ENCODE assay signal across 17 cellular contexts in the genomic region with DNA sequence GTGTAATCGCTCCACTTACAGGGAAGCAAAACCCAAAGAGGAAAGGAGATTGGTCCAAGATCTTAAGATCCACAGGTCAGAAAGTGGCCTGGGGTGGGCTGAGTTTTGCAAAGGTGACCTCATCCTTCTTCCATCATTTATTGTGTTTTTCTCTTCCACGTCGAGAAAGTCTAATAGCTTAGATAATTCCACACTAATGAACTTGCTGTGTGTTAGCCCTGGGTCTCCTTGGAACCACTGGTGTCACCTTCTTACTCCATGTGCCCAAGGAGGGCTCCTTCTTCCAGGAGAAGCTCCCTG. TPM values are rescaled to one million over a fixed set of nuclear protein-coding genes. Genes with fewer than 3 reads are reported as not detected.
DNase-seq lines count a peak whose midpoint lies in the region; ATAC-seq, FAIRE-seq and TF ChIP-seq lines count a peak whose summit lies in the region.
"Had no signal": no experiment of that assay in that cellular context is flagged by ENCODE, and none has a peak within 500 bp of the region (broad histone marks: within the 10 kb centered on the region; RNA-seq: fewer than 3 reads in every experiment).

No MANE protein-coding gene starts in this region.

- H3K4me3 ChIP-seq in HEK293 (ENCODE audit: low read depth, low read length): no peak overlapping the region
- H3K4me3 ChIP-seq in K562: no peak overlapping the region
- no peak overlapping the region for H3K4me3 ChIP-seq in smooth muscle cell
- H3K4me3 ChIP-seq: BLaER1 had no signal

- ATAC-seq in K562: no peak

- no peak for TF ChIP-seq CTCF in HEK293 (tag by site-specific recombination; IDR thresholded peaks at IDR 0.05)
- no peak for TF ChIP-seq CTCF in K562 (IDR thresholded peaks at IDR 0.05 in 2 of 3, conservative IDR thresholded peaks at IDR 0.05 in 1 of 3; ENCODE audit: insufficient read depth in 2 of 3, low read depth in 1 of 3, low read length in 3 of 3)
- no peak for TF ChIP-seq CTCF in smooth muscle cell (IDR thresholded peaks at IDR 0.05; ENCODE audit: borderline replicate concordance, insufficient read depth, poor library complexity, severe bottlenecking)

- intact Hi-C loops in K562 (cut with micrococcal nuclease): loop anchor here (2.0 to 10.0 kb wide), 3 partner anchors 21 to 85 kb away; no protein-coding TSS in a partner anchor

- no peak for TF ChIP-seq POLR2A in K562 (conservative IDR thresholded peaks at IDR 0.05)

- no peak for FAIRE-seq in K562 (lab: Jason Lieb, UNC)

- POLR2A ChIA-PET in HEK293 (lab: Yijun Ruan, JAX) (no interaction called here), K562 (lab: Yijun Ruan, JAX) (interaction anchor here (1.0 to 1.3 kb wide), 5 partner anchors 13 to 34 kb away, joined by 3 to 10 read pairs (median 5); no protein-coding TSS in a partner anchor)

- no peaks in the 10 kb centered on the region for H3K4me1 ChIP-seq in HEK293 (ENCODE audit: control insufficient read depth, insufficient read depth, low read length)
- H3K4me1 ChIP-seq in K562 (replicated peaks in 1 of 2; ENCODE audit: control insufficient read depth in 2 of 2, insufficient read depth in 2 of 2, low read length in 2 of 2): peaks cover 20 to 22% of the 10 kb centered on the region in 2 experiments; a peak in 4 of 5 replicates
- peaks cover 6% of the 10 kb centered on the region for H3K4me1 ChIP-seq in smooth muscle cell (ENCODE audit: low read depth)
- H3K4me1 ChIP-seq: BLaER1 had no signal

- H3K27me3 ChIP-seq in K562 (ENCODE audit: control insufficient read depth in 2 of 2, insufficient read depth in 2 of 2, low read length in 2 of 2) (no peaks in the 10 kb centered on the region), layer of hippocampus (ENCODE audit: control insufficient read depth, insufficient read depth, low read length) (no peaks in the 10 kb centered on the region), smooth muscle cell (ENCODE audit: low read depth) (peaks cover 51% of the 10 kb centered on the region)
- H3K27me3 ChIP-seq: BLaER1 had no signal

- no peak for DNase-seq in K562 (ENCODE audit: extremely low read depth in 1 of 4, low spot score in 3 of 4)
- no peak for DNase-seq in HK-2 (ENCODE audit: unreplicated experiment)
- DNase-seq in EL: no peak
- no peak for DNase-seq in smooth muscle cell (lab: John Stamatoyannopoulos, UW; ENCODE audit: unreplicated experiment)
- DNase-seq: 8988T; CD4-positive, alpha-beta memory T cell; DMS153; DMS79; GF-D8; GOT3; H7 had no signal

- H3K4me2 ChIP-seq in K562 (ENCODE audit: insufficient read depth, low read length): peak overlapping the region; percentile 77
- H3K4me2 ChIP-seq in smooth muscle cell: no peak overlapping the region
- H3K4me2 ChIP-seq: BLaER1 had no signal

- no peaks in the 10 kb centered on the region for H3K79me2 ChIP-seq in K562 (ENCODE audit: control insufficient read depth, insufficient read depth, low read length)
- H3K79me2 ChIP-seq in smooth muscle cell (ENCODE audit: low read depth): no peaks in the 10 kb centered on the region

- WGBS in K562 (ENCODE audit: insufficient coverage, low coverage, missing lambda C conversion rate): 0% methylated on average over 3 of the region's 3 CpGs
- 91% methylated on average over 3 of the region's 3 CpGs for WGBS in smooth muscle cell (ENCODE audit: low lambda C conversion rate)

- in situ Hi-C loops in K562 (cut with MboI): no loop called here

- H3K27ac ChIP-seq in HEK293 (ENCODE audit: extremely low read depth, low read depth, low read length): no peak overlapping the region
- peak overlapping the region; percentile 63 for H3K27ac ChIP-seq in K562 (ENCODE audit: extremely low read depth, low read depth, low read length)
- peak overlapping the region; percentile 62 for H3K27ac ChIP-seq in layer of hippocampus (ENCODE audit: low read depth, low read length)
- H3K27ac ChIP-seq in temporal lobe (ENCODE audit: low read depth, low read length): peak overlapping the region; percentile 86
- no peak overlapping the region for H3K27ac ChIP-seq in smooth muscle cell (ENCODE audit: low read depth)
- H3K27ac ChIP-seq: BLaER1 had no signal

- CTCF ChIA-PET in HEK293 (lab: Yijun Ruan, JAX): no interaction called here
- CTCF ChIA-PET in K562 (lab: Yijun Ruan, JAX; ENCODE audit: low intra/inter-chr PET ratio): no interaction called here

- H2AFZ ChIP-seq in K562 (ENCODE audit: low read depth, low read length): peak overlapping the region; percentile 42; the same call in 1 of the 2 replicates
- no peak overlapping the region for H2AFZ ChIP-seq in smooth muscle cell (ENCODE audit: low read depth)

- H3K36me3 ChIP-seq in HEK293 (ENCODE audit: control insufficient read depth in 2 of 2, insufficient read depth in 1 of 2, low read length in 2 of 2): no peaks in the 10 kb centered on the region
- H3K36me3 ChIP-seq in K562 (ENCODE audit: control insufficient read depth, insufficient read depth, low read length): no peaks in the 10 kb centered on the region
- H3K36me3 ChIP-seq in smooth muscle cell (ENCODE audit: low read depth): no peaks in the 10 kb centered on the region
- H3K36me3 ChIP-seq: BLaER1 had no signal

- H4K20me1 ChIP-seq in K562 (replicated peaks; ENCODE audit: control insufficient read depth, insufficient read depth, low read length): no peaks in the 10 kb centered on the region; the same call in 1 of the 2 replicates
- no peaks in the 10 kb centered on the region for H4K20me1 ChIP-seq in smooth muscle cell (ENCODE audit: low read depth)
- H4K20me1 ChIP-seq: BLaER1 had no signal

- H3K9me3 ChIP-seq in HEK293 (ENCODE audit: control insufficient read depth, insufficient read depth, low read depth, low read length): no peaks in the 10 kb centered on the region
- no peaks in the 10 kb centered on the region for H3K9me3 ChIP-seq in K562 (replicated peaks; ENCODE audit: control insufficient read depth, insufficient read depth, low read depth, low read length)
- no peaks in the 10 kb centered on the region for H3K9me3 ChIP-seq in smooth muscle cell (replicated peaks; ENCODE audit: low read depth)
- H3K9me3 ChIP-seq: BLaER1 had no signal

- TF ChIP-seq EP300 in K562 (IDR thresholded peaks at IDR 0.05; ENCODE audit: low read length): no peak

- H3K9ac ChIP-seq in K562 (ENCODE audit: insufficient read depth in 1 of 2, low read depth in 2 of 2, low read length in 2 of 2) (peak overlapping the region in 1 of 2 experiments; percentile 39; a peak in 2 of 4 replicates), smooth muscle cell (ENCODE audit: low read depth) (no peak overlapping the region)
- H3K9ac ChIP-seq: BLaER1 had no signal

- BruUV-seq in K562 (replicated peaks; lab: Mats Ljungman, UMichigan): no TSS peak

- no peaks in the 10 kb centered on the region for H3F3A ChIP-seq in smooth muscle cell (ENCODE audit: low read depth)

- no peaks in the 10 kb centered on the region for H3K9me1 ChIP-seq in K562 (ENCODE audit: control insufficient read depth, insufficient read depth, low read length)

- no peak for TF ChIP-seq RAD21 in K562 (CRISPR knock-in tag; conservative IDR thresholded peaks at IDR 0.05 in 1 of 2, IDR thresholded peaks at IDR 0.05 in 1 of 2)

RNA-seq across cellular contexts. Expression of a gene that starts 1.7 kb away (rescaled TPM):
- 16.8 and 17.8 TPM in 2 replicates for total RNA-seq in K562 (2011; cell fraction: chromatin; rRNA removed; ENCODE audit: low replicate concordance)
- 12.0 and 14.7 TPM in 2 replicates for total RNA-seq in K562 (2011; cell fraction: nucleolus; rRNA removed)
- total RNA-seq in K562 (2011; cell fraction: nucleoplasm; rRNA removed): 20.2 and 32.4 TPM in 2 replicates
- total RNA-seq in K562 (2014; rRNA removed) (9.9 and 10.0 TPM in 2 replicates), K562 (2014; rRNA removed; fragmentation: Illumina TruSeq; extraction: Trizol) (8.5 and 8.8 TPM in 2 replicates), K562 (2015; rRNA removed; fragmentation: Illumina TruSeq; extraction: Trizol) (6.4 and 7.1 TPM in 2 replicates), K562 (2021) (14.9 and 16.4 TPM in 2 replicates), temporal lobe (7.9 TPM), smooth muscle cell (6.4 and 8.6 TPM in 2 replicates)
- polyA plus RNA-seq in K562 (2011; rRNA removed) (8.5 and 11.2 TPM in 2 replicates), K562 (2014; fragmentation: Illumina TruSeq; extraction: Trizol) (15.0 and 15.7 TPM in 2 replicates), K562 (2014; fragmentation: Nextera tagmentation; extraction: Ambion mirVana) (1 to 10 TPM; 5.5 to 7.3 TPM), K562 (2014; rRNA removed) (7.9 and 9.1 TPM in 2 replicates), smooth muscle cell (6.2 and 7.7 TPM in 2 replicates)
- polyA plus RNA-seq in K562 (2011; cell fraction: cytosol; rRNA removed): 6.1 and 11.5 TPM in 2 replicates
- 12.4 and 12.9 TPM in 2 replicates for polyA plus RNA-seq in K562 (2011; cell fraction: nucleus; rRNA removed)
- 9.8 and 12.8 TPM in 2 replicates for polyA plus RNA-seq in K562 (2012)
- 9.0 and 11.4 TPM in 2 replicates for polyA minus RNA-seq in K562 (2011; rRNA and poly(A)+ RNA removed)
- 6.6 and 8.1 TPM in 2 replicates for polyA minus RNA-seq in K562 (2011; cell fraction: cytosol; rRNA and poly(A)+ RNA removed)
- polyA minus RNA-seq in K562 (2011; cell fraction: nucleus; rRNA and poly(A)+ RNA removed): 6.6 and 14.7 TPM in 2 replicates
- polyA plus RNA-seq: CD14-positive monocyte; CD4-positive, alpha-beta memory T cell had no signal

RNA-seq across cellular contexts. Expression of a gene that starts 39.6 kb away (rescaled TPM):
- 8.1 and 13.3 TPM in 2 replicates for total RNA-seq in K562 (2011; cell fraction: chromatin; rRNA removed; ENCODE audit: low replicate concordance)
- 8.9 and 10.0 TPM in 2 replicates for total RNA-seq in K562 (2011; cell fraction: nucleolus; rRNA removed)
- total RNA-seq in K562 (2011; cell fraction: nucleoplasm; rRNA removed): 12.8 and 19.0 TPM in 2 replicates
- total RNA-seq in K562 (2014; rRNA removed) (35.1 and 43.5 TPM in 2 replicates), K562 (2014; rRNA removed; fragmentation: Illumina TruSeq; extraction: Trizol) (17.2 and 18.4 TPM in 2 replicates), K562 (2015; rRNA removed; fragmentation: Illumina TruSeq; extraction: Trizol) (16.7 and 18.0 TPM in 2 replicates), K562 (2021) (12.9 and 16.4 TPM in 2 replicates), temporal lobe (41.8 TPM), smooth muscle cell (26.5 and 30.9 TPM in 2 replicates)
- polyA plus RNA-seq in K562 (2011; rRNA removed) (14.4 and 18.3 TPM in 2 replicates), K562 (2014; fragmentation: Illumina TruSeq; extraction: Trizol) (10.7 and 13.2 TPM in 2 replicates), K562 (2014; fragmentation: Nextera tagmentation; extraction: Ambion mirVana) (1 to 10 TPM; 2.9 to 4.2 TPM), K562 (2014; rRNA removed) (18.5 and 24.8 TPM in 2 replicates), smooth muscle cell (28.2 and 30.9 TPM in 2 replicates)
- polyA plus RNA-seq in K562 (2011; cell fraction: cytosol; rRNA removed): 9.9 and 11.6 TPM in 2 replicates
- 5.7 and 7.0 TPM in 2 replicates for polyA plus RNA-seq in K562 (2011; cell fraction: nucleus; rRNA removed)
- 9.6 and 12.2 TPM in 2 replicates for polyA plus RNA-seq in K562 (2012)
- polyA minus RNA-seq in K562 (2011; rRNA and poly(A)+ RNA removed): 9.8 and 12.9 TPM in 2 replicates
- 6.1 and 6.4 TPM in 2 replicates for polyA minus RNA-seq in K562 (2011; cell fraction: cytosol; rRNA and poly(A)+ RNA removed)
- 6.5 and 10.7 TPM in 2 replicates for polyA minus RNA-seq in K562 (2011; cell fraction: nucleus; rRNA and poly(A)+ RNA removed)

RNA-seq across cellular contexts. Expression of a gene that starts 59.8 kb away (rescaled TPM):
- total RNA-seq in K562 (2011; cell fraction: chromatin; rRNA removed; ENCODE audit: low replicate concordance): 0.21 TPM in 1 of 2 replicates, not detected in the other
- total RNA-seq in K562 (2011; cell fraction: nucleolus; rRNA removed): 1.0 and 1.8 TPM in 2 replicates
- total RNA-seq in K562 (2011; cell fraction: nucleoplasm; rRNA removed): 1.7 and 1.9 TPM in 2 replicates
- total RNA-seq in K562 (2014; rRNA removed): 0.86 and 1.8 TPM in 2 replicates
- total RNA-seq in K562 (2014; rRNA removed; fragmentation: Illumina TruSeq; extraction: Trizol): 0.06 and 0.07 TPM in 2 replicates
- total RNA-seq in K562 (2015; rRNA removed; fragmentation: Illumina TruSeq; extraction: Trizol): 0.22 and 0.57 TPM in 2 replicates
- 0.16 and 0.58 TPM in 2 replicates for total RNA-seq in K562 (2021)
- polyA plus RNA-seq in K562 (2011; rRNA removed): 0.10 and 0.38 TPM in 2 replicates
- 0.22 and 0.33 TPM in 2 replicates for polyA plus RNA-seq in K562 (2011; cell fraction: cytosol; rRNA removed)
- polyA plus RNA-seq in K562 (2011; cell fraction: nucleus; rRNA removed): 1.1 and 1.7 TPM in 2 replicates
- polyA plus RNA-seq in K562 (2012): 0.64 and 2.1 TPM in 2 replicates
- polyA plus RNA-seq in K562 (2014; fragmentation: Illumina TruSeq; extraction: Trizol): 0.12 and 0.14 TPM in 2 replicates
- polyA plus RNA-seq in K562 (2014; fragmentation: Nextera tagmentation; extraction: Ambion mirVana): under 1 TPM; 0.01 to 0.08 TPM
- 0.04 and 0.11 TPM in 2 replicates for polyA plus RNA-seq in K562 (2014; rRNA removed)
- polyA minus RNA-seq in K562 (2011; rRNA and poly(A)+ RNA removed): 0.07 and 0.84 TPM in 2 replicates
- 0.82 TPM in 1 of 2 replicates, not detected in the other for polyA minus RNA-seq in K562 (2011; cell fraction: cytosol; rRNA and poly(A)+ RNA removed)
- 1.4 TPM in 1 of 2 replicates, not detected in the other for polyA minus RNA-seq in K562 (2011; cell fraction: nucleus; rRNA and poly(A)+ RNA removed)
- total RNA-seq in temporal lobe: 5.4 TPM
- total RNA-seq in smooth muscle cell: 43.7 and 59.7 TPM in 2 replicates
- polyA plus RNA-seq in smooth muscle cell: 27.4 and 40.5 TPM in 2 replicates
- total RNA-seq: A673; CD4-positive, alpha-beta memory T cell had no signal
- polyA plus RNA-seq: CD14-positive monocyte; CD4-positive, alpha-beta memory T cell had no signal

Comparison
In these comparisons a context has a peak if more than half of its experiments do, and no peak if none do; other contexts are left out.
1. H3K27ac ChIP-seq: peak in K562 (single experiment), layer of hippocampus (single experiment) and temporal lobe (single experiment); none in HEK293 (single experiment) and smooth muscle cell (single experiment).